Comparison of ENCODE assay signal across 2 cellular contexts in genomic region chr16:87093804-87094203, GRCh38.
TF ChIP-seq lines count a peak whose summit lies in the region.

No MANE protein-coding gene starts in this region.

TF ChIP-seq in GM23338, 12 proteins besides CTCF, POLR2A, EP300 and RAD21:
- TF ChIP-seq ZNF462 (CRISPR knock-in tag; IDR thresholded peaks at IDR 0.05), result no peak
- no peak for TF ChIP-seq EZH2phosphoT487 (IDR thresholded peaks at IDR 0.05; ENCODE audit: unreplicated experiment)
- TF ChIP-seq EZH2 (IDR thresholded peaks at IDR 0.05; ENCODE audit: low read depth, unreplicated experiment), result no peak
- no peak for TF ChIP-seq POLR2AphosphoS5 (IDR thresholded peaks at IDR 0.05; ENCODE audit: low read depth)
- no peak for TF ChIP-seq JUNB (IDR thresholded peaks at IDR 0.05; ENCODE audit: unreplicated experiment)
- no peak for TF ChIP-seq ETS1 (IDR thresholded peaks at IDR 0.05)
- no peak for TF ChIP-seq STAT1 (IDR thresholded peaks at IDR 0.05; ENCODE audit: unreplicated experiment)
- no peak for TF ChIP-seq ZNF114 (CRISPR knock-in tag; IDR thresholded peaks at IDR 0.05)

TF ChIP-seq in H1, 55 proteins besides CTCF, POLR2A, EP300 and RAD21:
- no peak for TF ChIP-seq JUND (IDR thresholded peaks at IDR 0.05; ENCODE audit: low read length)
- TF ChIP-seq RBBP5 (IDR thresholded peaks at IDR 0.05; ENCODE audit: borderline replicate concordance, low read depth, low read length), result no peak
- no peak for TF ChIP-seq GABPA (IDR thresholded peaks at IDR 0.05; ENCODE audit: borderline replicate concordance, insufficient read depth, low read length)
- no peak for TF ChIP-seq ATF2 (IDR thresholded peaks at IDR 0.05; ENCODE audit: low read length)
- TF ChIP-seq TCF12 (IDR thresholded peaks at IDR 0.05; ENCODE audit: low read depth, low read length), result no peak
- TF ChIP-seq KDM1A (IDR thresholded peaks at IDR 0.05; ENCODE audit: borderline replicate concordance, low read length), result no peak
- no peak for TF ChIP-seq USF2 (IDR thresholded peaks at IDR 0.05; ENCODE audit: low read length)
- no peak for TF ChIP-seq CREB1 (IDR thresholded peaks at IDR 0.05)
- no peak for TF ChIP-seq SP2 (IDR thresholded peaks at IDR 0.05; ENCODE audit: low read length)
- no peak for TF ChIP-seq TBP (IDR thresholded peaks at IDR 0.05; ENCODE audit: low read depth, low read length)
- no peak for TF ChIP-seq GTF2F1 (IDR thresholded peaks at IDR 0.05; ENCODE audit: borderline replicate concordance, low read depth, low read length)
